ENCODE assay signal across 10 cellular contexts in genomic region chr22:46043339-46043738, GRCh38.
A peak's percentile ranks its signal among the peaks of the same experiment; 100 is the strongest.
DNase-seq lines count a peak whose midpoint lies in the region; ATAC-seq, FAIRE-seq and TF ChIP-seq lines count a peak whose summit lies in the region.
"Had no signal": no experiment of that assay in that cellular context is flagged by ENCODE, and none has a peak within 500 bp of the region (broad histone marks: within the 10 kb centered on the region; RNA-seq: fewer than 3 reads in every experiment).

No MANE protein-coding gene starts in this region.

- H3K36me3 ChIP-seq in liver (ENCODE audit: control insufficient read depth in 4 of 4, insufficient read depth in 3 of 4, low read depth in 1 of 4, low read length in 3 of 4), result no peaks in the 10 kb centered on the region
- H3K36me3 ChIP-seq in HepG2 (replicated peaks in 1 of 2; ENCODE audit: control insufficient read depth in 1 of 2, insufficient read depth in 2 of 2, low read length in 2 of 2), result no peaks in the 10 kb centered on the region
- no peaks in the 10 kb centered on the region for H3K36me3 ChIP-seq in MM.1S (replicated peaks; ENCODE audit: insufficient read depth, low read length)

- H4K20me1 ChIP-seq in HepG2 (ENCODE audit: insufficient read depth, low read length) (peaks cover 9% of the 10 kb centered on the region; the same call in 1 of the 2 replicates), MM.1S (ENCODE audit: insufficient read depth, low read length) (no peaks in the 10 kb centered on the region)

- H3K27ac ChIP-seq in liver (ENCODE audit: low read depth in 1 of 2, low read length in 2 of 2) (peak overlapping the region; percentile 75 to 86), HepG2 (ENCODE audit: extremely low read length, insufficient read depth, low read length) (no peak overlapping the region), dorsolateral prefrontal cortex (peak overlapping the region; percentile 86 to 100 (median 99)), MM.1S (ENCODE audit: low read length) (no peak overlapping the region)

- TF ChIP-seq CTCF in liver (IDR thresholded peaks at IDR 0.05; ENCODE audit: low read depth, low read length, missing input control) (no peak), HepG2 (CRISPR knock-in tag; IDR thresholded peaks at IDR 0.05) (no peak), dorsolateral prefrontal cortex (IDR thresholded peaks at IDR 0.05 in 54 of 56, conservative IDR thresholded peaks at IDR 0.05 in 2 of 56; ENCODE audit: low read depth in 1 of 56, partially characterized antibody in 56 of 56) (no peak), MM.1S (IDR thresholded peaks at IDR 0.05; ENCODE audit: low read length) (no peak)

- no peak for FAIRE-seq in HepG2 (lab: Jason Lieb, UNC)

- WGBS in liver, result 86% methylated on average over 7 of the region's 7 CpGs
- 31% methylated on average over 7 of the region's 7 CpGs for WGBS in HepG2 (ENCODE audit: low lambda C conversion rate)

- H3K79me2 ChIP-seq in HepG2 (ENCODE audit: insufficient read depth, low read length) (no peaks in the 10 kb centered on the region), MM.1S (ENCODE audit: low read length) (no peaks in the 10 kb centered on the region)

- DNase-seq in HepG2 (ENCODE audit: low spot score) (no peak), dorsolateral prefrontal cortex (peak in 6 of 10 donors; percentile 7 to 34 (median 22)), naive B cell (no peak), NCI-H1436 treated with DMSO at 0.1 percent for 48 hours (lab: John Stamatoyannopoulos, UW) (no peak), HK-2 (ENCODE audit: unreplicated experiment) (no peak), MM.1S (no peak)
- DNase-seq: NCI-H226 had no signal

- CTCF ChIA-PET in HepG2 (lab: Yijun Ruan, JAX; ENCODE audit: low intra/inter-chr PET ratio, low total read pairs), result no interaction called here

- no peaks in the 10 kb centered on the region for H3K9me3 Mint-ChIP-seq in naive B cell

- no peaks in the 10 kb centered on the region for H3K27me3 Mint-ChIP-seq in naive B cell

- TF ChIP-seq POLR2A in HepG2 (IDR thresholded peaks at IDR 0.05; ENCODE audit: insufficient read depth in 1 of 2, low read depth in 2 of 2, low read length in 2 of 2), result no peak

- H3K9ac ChIP-seq in liver (ENCODE audit: low read depth in 1 of 2, low read length in 2 of 2) (peak overlapping the region in 1 of 2 donors; percentile 36), HepG2 (ENCODE audit: insufficient read depth, low read depth, low read length) (no peak overlapping the region), MM.1S (ENCODE audit: low read length) (no peak overlapping the region)

- POLR2A ChIA-PET in HepG2 (lab: Yijun Ruan, JAX), result no interaction called here

- BruUV-seq in HepG2 (replicated peaks; lab: Mats Ljungman, UMichigan), result no TSS peak

- H3K4me3 Mint-ChIP-seq in naive B cell, result peak overlapping the region; percentile 87 to 93 (median 91)

- ATAC-seq in HepG2, result no peak
- ATAC-seq in naive B cell (ENCODE audit: low read depth in 2 of 2), result no peak
- ATAC-seq in GM21515 (IDR thresholded peaks at IDR 0.05; ENCODE audit: unreplicated experiment), result no peak
- ATAC-seq: HCT116 had no signal

- intact Hi-C loops in HepG2 (cut with micrococcal nuclease; ENCODE audit: unreplicated experiment) (no loop called here), dorsolateral prefrontal cortex (cut with DNase I) (no loop called here)

- H3K4me2 ChIP-seq in HepG2 (ENCODE audit: low read depth, low read length) (no peak overlapping the region), MM.1S (ENCODE audit: low read depth, low read length) (no peak overlapping the region)

- in situ Hi-C loops in HepG2 (cut with HindIII; ENCODE audit: extremely low pct_ligation_motif_present, low pct_unique_long_range_greater_than_20kb), result no loop called here

- H2AFZ ChIP-seq in HepG2 (ENCODE audit: low read length) (no peak overlapping the region), MM.1S (ENCODE audit: low read length) (no peak overlapping the region)

- H3K9me3 ChIP-seq in liver (ENCODE audit: control insufficient read depth in 4 of 4, low read length in 3 of 4) (no peaks in the 10 kb centered on the region), HepG2 (ENCODE audit: low read length) (no peaks in the 10 kb centered on the region), MM.1S (replicated peaks; ENCODE audit: insufficient read depth, low read length) (no peaks in the 10 kb centered on the region)

- H3K36me3 Mint-ChIP-seq in naive B cell, result no peaks in the 10 kb centered on the region

- H3K9me2 ChIP-seq in MM.1S (replicated peaks; ENCODE audit: insufficient read depth, low read length), result no peaks in the 10 kb centered on the region

- H3F3A ChIP-seq in MM.1S (ENCODE audit: insufficient read depth, low read length), result no peaks in the 10 kb centered on the region

- H3K4me3 ChIP-seq in liver (ENCODE audit: low read depth in 1 of 3, low read length in 3 of 3) (no peak overlapping the region), HepG2 (replicated peaks in 1 of 3; ENCODE audit: insufficient read depth in 1 of 3, low read depth in 2 of 3, low read length in 3 of 3) (no peak overlapping the region), dorsolateral prefrontal cortex (peak overlapping the region in 55 of 59 donors; percentile 4 to 84 (median 66)), MM.1S (ENCODE audit: low read length) (no peak overlapping the region)

- TF ChIP-seq EP300 in HepG2 (IDR thresholded peaks at IDR 0.05; ENCODE audit: low read depth in 2 of 2, low read length in 2 of 2), result no peak
- TF ChIP-seq EP300 in HepG2 (CRISPR knock-in tag; IDR thresholded peaks at IDR 0.05; ENCODE audit: borderline replicate concordance), result no peak

- H3K4me1 Mint-ChIP-seq in naive B cell, result peaks cover 32 to 39% (median 36%) of the 10 kb centered on the region in 3 donors

- peak overlapping the region in 5 of 6 donors; percentile 49 to 95 (median 89) for H3K27ac Mint-ChIP-seq in naive B cell

- TF ChIP-seq RAD21 in liver (IDR thresholded peaks at IDR 0.05) (no peak), HepG2 (CRISPR knock-in tag; IDR thresholded peaks at IDR 0.05) (no peak)

- peaks cover 7 to 47% (median 34%) of the 10 kb centered on the region in 4 donors for H3K4me1 ChIP-seq in liver (ENCODE audit: control insufficient read depth in 4 of 4, insufficient read depth in 4 of 4, low read length in 3 of 4)
- H3K4me1 ChIP-seq in HepG2 (ENCODE audit: insufficient read depth, low read length), result peaks cover 11% of the 10 kb centered on the region
- no peaks in the 10 kb centered on the region for H3K4me1 ChIP-seq in MM.1S (ENCODE audit: low read length)

- H3K27me3 ChIP-seq in liver (ENCODE audit: control insufficient read depth in 4 of 4, insufficient read depth in 4 of 4, low read length in 3 of 4) (no peaks in the 10 kb centered on the region), HepG2 (ENCODE audit: control insufficient read depth in 1 of 2, insufficient read depth in 2 of 2, low read length in 2 of 2) (peaks cover 24 to 69% of the 10 kb centered on the region in 2 experiments), dorsolateral prefrontal cortex (no peaks in the 10 kb centered on the region), MM.1S (replicated peaks; ENCODE audit: insufficient read depth, low read length) (no peaks in the 10 kb centered on the region)

TF ChIP-seq in liver, 16 proteins besides CTCF, POLR2A, EP300 and RAD21 (continues in another document):
- TF ChIP-seq NR2F2 (IDR thresholded peaks at IDR 0.05) (no peak), JUND (IDR thresholded peaks at IDR 0.05) (no peak), ATF3 (IDR thresholded peaks at IDR 0.05) (no peak), TAF1 (conservative IDR thresholded peaks at IDR 0.05) (no peak), FOXA1 (IDR thresholded peaks at IDR 0.05) (no peak), SP1 (IDR thresholded peaks at IDR 0.05) (no peak), YY1 (IDR thresholded peaks at IDR 0.05) (no peak)

TF ChIP-seq in HepG2, 621 proteins besides CTCF, POLR2A, EP300 and RAD21:
- TF ChIP-seq PBX3 (CRISPR knock-in tag; IDR thresholded peaks at IDR 0.05; ENCODE audit: borderline replicate concordance) (no peak), TARDBP (CRISPR knock-in tag; IDR thresholded peaks at IDR 0.05) (no peak), ZNF296 (CRISPR knock-in tag; conservative IDR thresholded peaks at IDR 0.05) (no peak), ZNF740 (CRISPR knock-in tag; IDR thresholded peaks at IDR 0.05) (no peak), MAFF (IDR thresholded peaks at IDR 0.05; ENCODE audit: low read depth, low read length) (no peak), ARNTL (CRISPR knock-in tag; IDR thresholded peaks at IDR 0.05) (no peak), ZNF24 (IDR thresholded peaks at IDR 0.05) (no peak), ZNF44 (CRISPR knock-in tag; IDR thresholded peaks at IDR 0.05) (no peak), TRIM24 (CRISPR knock-in tag; IDR thresholded peaks at IDR 0.05) (no peak), CHD2 (IDR thresholded peaks at IDR 0.05; ENCODE audit: low read depth, low read length) (no peak), GZF1 (CRISPR knock-in tag; IDR thresholded peaks at IDR 0.05) (no peak), RFX3 (CRISPR knock-in tag; IDR thresholded peaks at IDR 0.05) (no peak), ZNF234 (CRISPR knock-in tag; conservative IDR thresholded peaks at IDR 0.05) (no peak), RBAK (CRISPR knock-in tag; IDR thresholded peaks at IDR 0.05) (no peak)
- TF ChIP-seq, protein P1, sequence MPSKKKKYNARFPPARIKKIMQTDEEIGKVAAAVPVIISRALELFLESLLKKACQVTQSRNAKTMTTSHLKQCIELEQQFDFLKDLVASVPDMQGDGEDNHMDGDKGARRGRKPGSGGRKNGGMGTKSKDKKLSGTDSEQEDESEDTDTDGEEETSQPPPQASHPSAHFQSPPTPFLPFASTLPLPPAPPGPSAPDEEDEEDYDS (CRISPR knock-in tag; IDR thresholded peaks at IDR 0.05), result no peak

Comparison
In these comparisons a context has a peak if more than half of its experiments do, and no peak if none do; other contexts are left out.
1. H3K27ac ChIP-seq: peak in liver (2 of 2) and dorsolateral prefrontal cortex (59 of 59); none in HepG2 (single experiment) and MM.1S (single experiment).
2. H3K4me3 ChIP-seq: peak in dorsolateral prefrontal cortex (55 of 59); none in liver (0 of 3), HepG2 (0 of 3) and MM.1S (single experiment).
3. DNase-seq: peak in dorsolateral prefrontal cortex (6 of 10); none in HepG2 (single experiment), naive B cell (single experiment), NCI-H1436 treated with DMSO at 0.1 percent for 48 hours (single experiment), HK-2 (single experiment) and MM.1S (single experiment).